Comparison of ENCODE assay signal across 1 cellular context in the genomic region with DNA sequence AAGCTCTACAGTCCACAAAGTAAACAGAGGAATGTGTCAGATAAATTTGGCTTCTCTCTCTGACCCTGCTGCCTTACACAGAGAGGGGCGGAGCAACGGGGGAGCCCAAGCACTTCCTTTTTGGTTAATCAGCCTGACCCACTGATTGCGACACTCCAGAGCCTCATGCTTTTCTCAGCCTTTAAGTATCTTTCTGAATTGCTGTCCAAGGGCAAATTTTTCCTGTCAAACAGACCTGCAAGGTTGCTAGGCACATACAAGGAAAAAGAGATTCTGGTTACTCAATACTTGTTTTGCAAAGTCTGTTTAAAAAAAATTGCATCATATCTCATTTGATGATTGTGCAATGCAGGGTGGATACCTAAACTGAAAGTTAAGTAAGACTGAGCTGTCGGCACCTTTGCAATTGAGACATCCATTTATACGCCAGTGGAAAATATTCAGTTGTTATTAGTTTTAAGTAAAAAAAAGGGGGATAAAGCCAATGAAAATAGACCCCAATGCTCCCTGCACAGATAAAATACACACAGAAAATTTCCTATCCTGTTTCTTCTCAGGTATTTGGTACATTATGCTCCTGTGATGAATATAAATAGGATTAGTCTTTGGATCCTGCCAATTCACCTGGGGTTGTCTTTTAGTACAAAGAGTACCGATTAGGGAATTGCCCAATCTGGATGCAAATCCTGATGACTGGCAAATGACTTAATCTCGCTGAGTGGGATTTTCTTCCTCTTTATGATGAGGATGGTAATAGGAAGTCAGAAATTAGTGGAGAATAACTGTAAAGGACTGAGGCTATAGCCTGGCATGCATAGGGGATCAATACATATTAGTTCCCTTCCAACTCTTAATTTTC.
TF ChIP-seq lines count a peak whose summit lies in the region.

No MANE protein-coding gene starts in this region.

TF ChIP-seq in HepG2, 621 proteins besides CTCF, POLR2A, EP300 and RAD21 (continued from another document and continues in another):
- peak; percentile 54; the same call in 1 of the 2 replicates for TF ChIP-seq ATF1 (CRISPR knock-in tag; IDR thresholded peaks at IDR 0.05)
- TF ChIP-seq ZNF335 (CRISPR knock-in tag; IDR thresholded peaks at IDR 0.05) = peak; percentile 79; the same call in 1 of the 2 replicates
- no peak for TF ChIP-seq BCLAF1 (IDR thresholded peaks at IDR 0.05)
- TF ChIP-seq NFKBIZ (CRISPR knock-in tag; IDR thresholded peaks at IDR 0.05) = peak; percentile 80; the same call in 1 of the 2 replicates
- TF ChIP-seq, protein P1, sequence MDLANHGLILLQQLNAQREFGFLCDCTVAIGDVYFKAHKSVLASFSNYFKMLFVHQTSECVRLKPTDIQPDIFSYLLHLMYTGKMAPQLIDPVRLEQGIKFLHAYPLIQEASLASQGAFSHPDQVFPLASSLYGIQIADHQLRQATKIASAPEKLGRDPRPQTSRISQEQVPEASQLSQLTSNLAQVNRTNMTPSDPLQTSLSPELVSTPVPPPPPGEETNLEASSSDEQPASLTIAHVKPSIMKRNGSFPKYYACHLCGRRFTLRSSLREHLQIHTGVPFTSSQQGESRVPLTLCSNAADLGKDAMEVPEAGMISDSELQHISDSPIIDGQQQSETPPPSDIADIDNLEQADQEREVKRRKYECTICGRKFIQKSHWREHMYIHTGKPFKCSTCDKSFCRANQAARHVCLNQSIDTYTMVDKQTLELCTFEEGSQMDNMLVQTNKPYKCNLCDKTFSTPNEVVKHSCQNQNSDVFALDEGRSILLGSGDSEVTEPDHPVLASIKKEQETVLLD (CRISPR knock-in tag; IDR thresholded peaks at IDR 0.05; ENCODE audit: low read depth) = no peak
- TF ChIP-seq MLLT10 (CRISPR knock-in tag; IDR thresholded peaks at IDR 0.05) = no peak
- peak; percentile 57; the same call in 1 of the 2 replicates for TF ChIP-seq ZNF670 (CRISPR knock-in tag; IDR thresholded peaks at IDR 0.05; ENCODE audit: borderline replicate concordance)
- TF ChIP-seq ZEB1 (IDR thresholded peaks at IDR 0.05; ENCODE audit: insufficient replicate concordance, low read depth) = no peak
- no peak for TF ChIP-seq ZBTB7A (CRISPR knock-in tag; IDR thresholded peaks at IDR 0.05)
- no peak for TF ChIP-seq ZNF274 (CRISPR knock-in tag; IDR thresholded peaks at IDR 0.05)
- TF ChIP-seq ZNF75D (CRISPR knock-in tag; IDR thresholded peaks at IDR 0.05; ENCODE audit: borderline replicate concordance) = no peak
- TF ChIP-seq NBN (conservative IDR thresholded peaks at IDR 0.05) = no peak
- peak; percentile 69 for TF ChIP-seq SALL1 (CRISPR knock-in tag; IDR thresholded peaks at IDR 0.05)
- no peak for TF ChIP-seq JUNB (CRISPR knock-in tag; IDR thresholded peaks at IDR 0.05; ENCODE audit: borderline replicate concordance)
- no peak for TF ChIP-seq ZNF639 (CRISPR knock-in tag; conservative IDR thresholded peaks at IDR 0.05)
- TF ChIP-seq, protein P2, sequence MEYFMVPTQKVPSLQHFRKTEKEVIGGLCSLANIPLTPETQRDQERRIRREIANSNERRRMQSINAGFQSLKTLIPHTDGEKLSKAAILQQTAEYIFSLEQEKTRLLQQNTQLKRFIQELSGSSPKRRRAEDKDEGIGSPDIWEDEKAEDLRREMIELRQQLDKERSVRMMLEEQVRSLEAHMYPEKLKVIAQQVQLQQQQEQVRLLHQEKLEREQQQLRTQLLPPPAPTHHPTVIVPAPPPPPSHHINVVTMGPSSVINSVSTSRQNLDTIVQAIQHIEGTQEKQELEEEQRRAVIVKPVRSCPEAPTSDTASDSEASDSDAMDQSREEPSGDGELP (IDR thresholded peaks at IDR 0.05; ENCODE audit: borderline replicate concordance, low read depth) = peak; percentile 7; the same call in 1 of the 2 replicates
- TF ChIP-seq SP5 (CRISPR knock-in tag; IDR thresholded peaks at IDR 0.05; ENCODE audit: borderline replicate concordance, low read depth) = peak; percentile 73
- TF ChIP-seq FOXC1 (CRISPR knock-in tag; IDR thresholded peaks at IDR 0.05; ENCODE audit: borderline replicate concordance) = no peak
- no peak for TF ChIP-seq ZMAT3 (CRISPR knock-in tag; conservative IDR thresholded peaks at IDR 0.05)
- TF ChIP-seq BRF2 (CRISPR knock-in tag; IDR thresholded peaks at IDR 0.05) = no peak
- peak; percentile 65 for TF ChIP-seq LCORL (IDR thresholded peaks at IDR 0.05)
- peak; percentile 88 for TF ChIP-seq LCORL (CRISPR knock-in tag; IDR thresholded peaks at IDR 0.05)
- TF ChIP-seq GTF3A (CRISPR knock-in tag; conservative IDR thresholded peaks at IDR 0.05) = no peak
- no peak for TF ChIP-seq ZNF605 (CRISPR knock-in tag; IDR thresholded peaks at IDR 0.05)
- no peak for TF ChIP-seq ZNF446 (CRISPR knock-in tag; IDR thresholded peaks at IDR 0.05)
- TF ChIP-seq FOXK2 (IDR thresholded peaks at IDR 0.05) = no peak
- peak; percentile 91 for TF ChIP-seq ARID3A (IDR thresholded peaks at IDR 0.05; ENCODE audit: low read depth, low read length)
- TF ChIP-seq AKAP8 (CRISPR knock-in tag; IDR thresholded peaks at IDR 0.05) = no peak
- TF ChIP-seq ZNF451 (CRISPR knock-in tag; IDR thresholded peaks at IDR 0.05) = no peak
- TF ChIP-seq, protein P3, sequence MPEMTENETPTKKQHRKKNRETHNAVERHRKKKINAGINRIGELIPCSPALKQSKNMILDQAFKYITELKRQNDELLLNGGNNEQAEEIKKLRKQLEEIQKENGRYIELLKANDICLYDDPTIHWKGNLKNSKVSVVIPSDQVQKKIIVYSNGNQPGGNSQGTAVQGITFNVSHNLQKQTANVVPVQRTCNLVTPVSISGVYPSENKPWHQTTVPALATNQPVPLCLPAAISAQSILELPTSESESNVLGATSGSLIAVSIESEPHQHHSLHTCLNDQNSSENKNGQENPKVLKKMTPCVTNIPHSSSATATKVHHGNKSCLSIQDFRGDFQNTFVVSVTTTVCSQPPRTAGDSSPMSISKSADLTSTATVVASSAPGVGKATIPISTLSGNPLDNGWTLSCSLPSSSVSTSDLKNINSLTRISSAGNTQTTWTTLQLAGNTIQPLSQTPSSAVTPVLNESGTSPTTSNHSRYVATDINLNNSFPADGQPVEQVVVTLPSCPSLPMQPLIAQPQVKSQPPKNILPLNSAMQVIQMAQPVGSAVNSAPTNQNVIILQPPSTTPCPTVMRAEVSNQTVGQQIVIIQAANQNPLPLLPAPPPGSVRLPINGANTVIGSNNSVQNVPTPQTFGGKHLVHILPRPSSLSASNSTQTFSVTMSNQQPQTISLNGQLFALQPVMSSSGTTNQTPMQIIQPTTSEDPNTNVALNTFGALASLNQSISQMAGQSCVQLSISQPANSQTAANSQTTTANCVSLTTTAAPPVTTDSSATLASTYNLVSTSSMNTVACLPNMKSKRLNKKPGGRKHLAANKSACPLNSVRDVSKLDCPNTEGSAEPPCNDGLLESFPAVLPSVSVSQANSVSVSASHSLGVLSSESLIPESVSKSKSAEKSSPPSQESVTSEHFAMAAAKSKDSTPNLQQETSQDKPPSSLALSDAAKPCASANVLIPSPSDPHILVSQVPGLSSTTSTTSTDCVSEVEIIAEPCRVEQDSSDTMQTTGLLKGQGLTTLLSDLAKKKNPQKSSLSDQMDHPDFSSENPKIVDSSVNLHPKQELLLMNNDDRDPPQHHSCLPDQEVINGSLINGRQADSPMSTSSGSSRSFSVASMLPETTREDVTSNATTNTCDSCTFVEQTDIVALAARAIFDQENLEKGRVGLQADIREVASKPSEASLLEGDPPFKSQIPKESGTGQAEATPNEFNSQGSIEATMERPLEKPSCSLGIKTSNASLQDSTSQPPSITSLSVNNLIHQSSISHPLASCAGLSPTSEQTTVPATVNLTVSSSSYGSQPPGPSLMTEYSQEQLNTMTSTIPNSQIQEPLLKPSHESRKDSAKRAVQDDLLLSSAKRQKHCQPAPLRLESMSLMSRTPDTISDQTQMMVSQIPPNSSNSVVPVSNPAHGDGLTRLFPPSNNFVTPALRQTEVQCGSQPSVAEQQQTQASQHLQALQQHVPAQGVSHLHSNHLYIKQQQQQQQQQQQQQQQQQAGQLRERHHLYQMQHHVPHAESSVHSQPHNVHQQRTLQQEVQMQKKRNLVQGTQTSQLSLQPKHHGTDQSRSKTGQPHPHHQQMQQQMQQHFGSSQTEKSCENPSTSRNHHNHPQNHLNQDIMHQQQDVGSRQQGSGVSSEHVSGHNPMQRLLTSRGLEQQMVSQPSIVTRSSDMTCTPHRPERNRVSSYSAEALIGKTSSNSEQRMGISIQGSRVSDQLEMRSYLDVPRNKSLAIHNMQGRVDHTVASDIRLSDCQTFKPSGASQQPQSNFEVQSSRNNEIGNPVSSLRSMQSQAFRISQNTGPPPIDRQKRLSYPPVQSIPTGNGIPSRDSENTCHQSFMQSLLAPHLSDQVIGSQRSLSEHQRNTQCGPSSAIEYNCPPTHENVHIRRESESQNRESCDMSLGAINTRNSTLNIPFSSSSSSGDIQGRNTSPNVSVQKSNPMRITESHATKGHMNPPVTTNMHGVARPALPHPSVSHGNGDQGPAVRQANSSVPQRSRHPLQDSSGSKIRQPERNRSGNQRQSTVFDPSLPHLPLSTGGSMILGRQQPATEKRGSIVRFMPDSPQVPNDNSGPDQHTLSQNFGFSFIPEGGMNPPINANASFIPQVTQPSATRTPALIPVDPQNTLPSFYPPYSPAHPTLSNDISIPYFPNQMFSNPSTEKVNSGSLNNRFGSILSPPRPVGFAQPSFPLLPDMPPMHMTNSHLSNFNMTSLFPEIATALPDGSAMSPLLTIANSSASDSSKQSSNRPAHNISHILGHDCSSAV (CRISPR knock-in tag; IDR thresholded peaks at IDR 0.05; ENCODE audit: borderline replicate concordance) = no peak
- no peak for TF ChIP-seq GATA4 (IDR thresholded peaks at IDR 0.05; ENCODE audit: borderline replicate concordance, low read depth)
- no peak for TF ChIP-seq ZNF343 (CRISPR knock-in tag; IDR thresholded peaks at IDR 0.05)
- TF ChIP-seq, protein P4, sequence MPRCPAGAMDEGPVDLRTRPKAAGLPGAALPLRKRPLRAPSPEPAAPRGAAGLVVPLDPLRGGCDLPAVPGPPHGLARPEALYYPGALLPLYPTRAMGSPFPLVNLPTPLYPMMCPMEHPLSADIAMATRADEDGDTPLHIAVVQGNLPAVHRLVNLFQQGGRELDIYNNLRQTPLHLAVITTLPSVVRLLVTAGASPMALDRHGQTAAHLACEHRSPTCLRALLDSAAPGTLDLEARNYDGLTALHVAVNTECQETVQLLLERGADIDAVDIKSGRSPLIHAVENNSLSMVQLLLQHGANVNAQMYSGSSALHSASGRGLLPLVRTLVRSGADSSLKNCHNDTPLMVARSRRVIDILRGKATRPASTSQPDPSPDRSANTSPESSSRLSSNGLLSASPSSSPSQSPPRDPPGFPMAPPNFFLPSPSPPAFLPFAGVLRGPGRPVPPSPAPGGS (CRISPR knock-in tag; IDR thresholded peaks at IDR 0.05) = no peak
- peak; percentile 86; the same call in 1 of the 2 replicates for TF ChIP-seq MIER3 (CRISPR knock-in tag; IDR thresholded peaks at IDR 0.05; ENCODE audit: borderline replicate concordance)
- TF ChIP-seq, protein P5, sequence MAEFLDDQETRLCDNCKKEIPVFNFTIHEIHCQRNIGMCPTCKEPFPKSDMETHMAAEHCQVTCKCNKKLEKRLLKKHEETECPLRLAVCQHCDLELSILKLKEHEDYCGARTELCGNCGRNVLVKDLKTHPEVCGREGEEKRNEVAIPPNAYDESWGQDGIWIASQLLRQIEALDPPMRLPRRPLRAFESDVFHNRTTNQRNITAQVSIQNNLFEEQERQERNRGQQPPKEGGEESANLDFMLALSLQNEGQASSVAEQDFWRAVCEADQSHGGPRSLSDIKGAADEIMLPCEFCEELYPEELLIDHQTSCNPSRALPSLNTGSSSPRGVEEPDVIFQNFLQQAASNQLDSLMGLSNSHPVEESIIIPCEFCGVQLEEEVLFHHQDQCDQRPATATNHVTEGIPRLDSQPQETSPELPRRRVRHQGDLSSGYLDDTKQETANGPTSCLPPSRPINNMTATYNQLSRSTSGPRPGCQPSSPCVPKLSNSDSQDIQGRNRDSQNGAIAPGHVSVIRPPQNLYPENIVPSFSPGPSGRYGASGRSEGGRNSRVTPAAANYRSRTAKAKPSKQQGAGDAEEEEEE (CRISPR knock-in tag; IDR thresholded peaks at IDR 0.05; ENCODE audit: borderline replicate concordance) = no peak
